In genomic region chr6:43383021-43383667, GRCh38 we compare ENCODE assay signal across 11 cellular contexts. TPM values are rescaled to one million over a fixed set of nuclear protein-coding genes. Genes with fewer than 3 reads are reported as not detected.
DNase-seq lines count a peak whose midpoint lies in the region; ATAC-seq, FAIRE-seq and TF ChIP-seq lines count a peak whose summit lies in the region.
"Had no signal": no experiment of that assay in that cellular context is flagged by ENCODE, and none has a peak within 500 bp of the region (broad histone marks: within the 10 kb centered on the region; RNA-seq: fewer than 3 reads in every experiment).

No MANE protein-coding gene starts in this region.

- no peaks in the 10 kb centered on the region for H3K36me3 ChIP-seq in OCI-LY1 (ENCODE audit: insufficient read depth, low read length)
- H3K36me3 ChIP-seq in endothelial cell of umbilical vein (ENCODE audit: control insufficient read depth in 2 of 2, extremely low read depth in 1 of 2, insufficient read depth in 2 of 2, low read length in 2 of 2), result no peaks in the 10 kb centered on the region
- H3K36me3 ChIP-seq: upper lobe of left lung had no signal

- no peaks in the 10 kb centered on the region for H3K27me3 Mint-ChIP-seq in stimulated activated naive CD8-positive, alpha-beta T cell treated with anti-CD3 and anti-CD28 coated beads, Interleukin-15, Interleukin-2, amounts not matched to agents 100 ng/mL and 50 ng/mL, for 24 hours

- POLR2A ChIA-PET in endothelial cell of umbilical vein (lab: Charles Lee), result no interaction called here

- H3K36me3 Mint-ChIP-seq in stimulated activated naive CD8-positive, alpha-beta T cell treated with anti-CD3 and anti-CD28 coated beads, Interleukin-15, Interleukin-2, amounts not matched to agents 100 ng/mL and 50 ng/mL, for 24 hours (ENCODE audit: low read depth), result no peaks in the 10 kb centered on the region

- peak overlapping the region; percentile 18 for H3K4me3 ChIP-seq in OCI-LY1 (ENCODE audit: low read depth, low read length, poor library complexity, severe bottlenecking)
- H3K4me3 ChIP-seq in endothelial cell of umbilical vein (replicated peaks in 1 of 3; ENCODE audit: insufficient read depth in 1 of 3, low read depth in 1 of 3, low read length in 3 of 3), result no peak overlapping the region
- H3K4me3 ChIP-seq: upper lobe of left lung had no signal

- H3K27me3 ChIP-seq in OCI-LY1 (ENCODE audit: insufficient read depth, low read length) (no peaks in the 10 kb centered on the region), endothelial cell of umbilical vein (ENCODE audit: control insufficient read depth in 2 of 2, insufficient read depth in 2 of 2, low read length in 2 of 2) (peaks cover 6 to 7% of the 10 kb centered on the region in 2 experiments)
- H3K27me3 ChIP-seq: upper lobe of left lung had no signal

- CTCF ChIA-PET in endothelial cell of umbilical vein (lab: Charles Lee), result interaction anchor here (1.0 kb wide), 1 partner anchor 14 kb away, joined by 3 read pairs; the partner anchor contains the start of gene ZNF318

- H3K27ac ChIP-seq in OCI-LY1 (ENCODE audit: low read depth, low read length, poor library complexity, severe bottlenecking) (peak overlapping the region; percentile 88), endothelial cell of umbilical vein (ENCODE audit: insufficient read depth, low read depth, low read length) (no peak overlapping the region)
- H3K27ac ChIP-seq: upper lobe of left lung had no signal

- FAIRE-seq in endothelial cell of umbilical vein (lab: Jason Lieb, UNC), result no peak
- no peak for FAIRE-seq in urothelium cell line (lab: Jason Lieb, UNC)

- no peaks in the 10 kb centered on the region for H3K9me3 ChIP-seq in OCI-LY1 (ENCODE audit: low read length)
- no peaks in the 10 kb centered on the region for H3K9me3 ChIP-seq in endothelial cell of umbilical vein (replicated peaks; ENCODE audit: control insufficient read depth, insufficient read depth, low read length)
- H3K9me3 ChIP-seq: Caco-2, upper lobe of left lung had no signal

- intact Hi-C loops in endothelial cell of umbilical vein (cut with micrococcal nuclease), result no loop called here
- intact Hi-C loops in left colon (cut with DNase I, micrococcal nuclease), result no loop called here

- no peaks in the 10 kb centered on the region for H3K9me1 ChIP-seq in endothelial cell of umbilical vein (replicated peaks; ENCODE audit: control insufficient read depth, extremely low read depth, insufficient read depth, low read length)

- no peaks in the 10 kb centered on the region for H4K20me1 ChIP-seq in OCI-LY1 (ENCODE audit: insufficient read depth, low read length)
- no peaks in the 10 kb centered on the region for H4K20me1 ChIP-seq in endothelial cell of umbilical vein (replicated peaks; ENCODE audit: control insufficient read depth, extremely low read depth, insufficient read depth, low read length)

- TF ChIP-seq CTCF in OCI-LY1 (IDR thresholded peaks at IDR 0.05; ENCODE audit: low read length) (no peak), endothelial cell of umbilical vein (IDR thresholded peaks at IDR 0.05; ENCODE audit: extremely low read depth in 1 of 2, insufficient read depth in 1 of 2, low read depth in 1 of 2, low read length in 2 of 2) (no peak)

- no peaks in the 10 kb centered on the region for H3K9me3 Mint-ChIP-seq in stimulated activated naive CD8-positive, alpha-beta T cell treated with anti-CD3 and anti-CD28 coated beads, Interleukin-15, Interleukin-2, amounts not matched to agents 100 ng/mL and 50 ng/mL, for 24 hours

- no peak for DNase-seq in stimulated activated naive CD8-positive, alpha-beta T cell treated with anti-CD3 and anti-CD28 coated beads, Interleukin-15, Interleukin-2, amounts not matched to agents 100 U/mL and 50 U/mL, for 24 hours
- DNase-seq in endothelial cell of umbilical vein (ENCODE audit: low read depth, low spot score), result no peak
- peak; percentile 22 for DNase-seq in urothelium cell line (ENCODE audit: low spot score)
- no peak for DNase-seq in left colon
- DNase-seq in central memory CD4-positive, alpha-beta T cell, result no peak
- DNase-seq in NCI-H1694 treated with DMSO at 0.1 percent for 48 hours (lab: John Stamatoyannopoulos, UW), result no peak
- DNase-seq: aorta, Caco-2 had no signal

- H2AFZ ChIP-seq in OCI-LY1 (ENCODE audit: low read length) (no peak overlapping the region), endothelial cell of umbilical vein (ENCODE audit: low read depth, low read length) (peak overlapping the region; percentile 79)

- no peaks in the 10 kb centered on the region for H3F3A ChIP-seq in OCI-LY1 (ENCODE audit: insufficient read depth, low read length)

- H3K9ac ChIP-seq in OCI-LY1 (ENCODE audit: low read length) (no peak overlapping the region), endothelial cell of umbilical vein (replicated peaks; ENCODE audit: extremely low read depth, insufficient read depth, low read length) (no peak overlapping the region)

- H3K4me1 ChIP-seq in OCI-LY1 (ENCODE audit: insufficient read depth, low read length, severe bottlenecking) (peaks cover 58% of the 10 kb centered on the region), endothelial cell of umbilical vein (ENCODE audit: control insufficient read depth, extremely low read depth, insufficient read depth, low read length) (peaks cover 8% of the 10 kb centered on the region)
- H3K4me1 ChIP-seq: Caco-2 had no signal

- no TSS peak for BruUV-seq in endothelial cell of umbilical vein (replicated peaks; lab: Mats Ljungman, UMichigan)

- peaks cover 58% of the 10 kb centered on the region for H3K4me1 Mint-ChIP-seq in stimulated activated naive CD8-positive, alpha-beta T cell treated with anti-CD3 and anti-CD28 coated beads, Interleukin-15, Interleukin-2, amounts not matched to agents 100 ng/mL and 50 ng/mL, for 24 hours (ENCODE audit: low read depth)

- peak overlapping the region; percentile 89 for H3K27ac Mint-ChIP-seq in stimulated activated naive CD8-positive, alpha-beta T cell treated with anti-CD3 and anti-CD28 coated beads, Interleukin-15, Interleukin-2, amounts not matched to agents 100 ng/mL and 50 ng/mL, for 24 hours

- H3K4me3 Mint-ChIP-seq in stimulated activated naive CD8-positive, alpha-beta T cell treated with anti-CD3 and anti-CD28 coated beads, Interleukin-15, Interleukin-2, amounts not matched to agents 100 ng/mL and 50 ng/mL, for 24 hours, result peak overlapping the region; percentile 64

- dilution Hi-C loops in endothelial cell of umbilical vein (cut with MboI; ENCODE audit: extremely low pct_ligation_motif_present, low sequenced_read_pairs), result no loop called here

- no peak for ATAC-seq in stimulated activated naive CD8-positive, alpha-beta T cell treated with anti-CD3 and anti-CD28 coated beads, Interleukin-15, Interleukin-2, amounts not matched to agents 100 U/mL and 50 U/mL, for 24 hours
- no peak for ATAC-seq in left colon

- no peak for TF ChIP-seq POLR2A in endothelial cell of umbilical vein (IDR thresholded peaks at IDR 0.05; ENCODE audit: low read depth, low read length)

- no peaks in the 10 kb centered on the region for H3K79me2 ChIP-seq in OCI-LY1 (ENCODE audit: insufficient read depth, low read length)
- no peaks in the 10 kb centered on the region for H3K79me2 ChIP-seq in endothelial cell of umbilical vein (ENCODE audit: control insufficient read depth, insufficient read depth, low read length)

- H3K4me2 ChIP-seq in OCI-LY1 (ENCODE audit: low read length) (peak overlapping the region; percentile 42), endothelial cell of umbilical vein (ENCODE audit: insufficient read depth, low read length) (no peak overlapping the region)

- H3K9me2 ChIP-seq in OCI-LY1 (ENCODE audit: low read depth, low read length), result no peaks in the 10 kb centered on the region

TF ChIP-seq in endothelial cell of umbilical vein, 7 proteins besides CTCF, POLR2A, EP300 and RAD21:
- TF ChIP-seq MAX (IDR thresholded peaks at IDR 0.05; ENCODE audit: insufficient read depth, insufficient read length) (no peak), POLR2AphosphoS5 (IDR thresholded peaks at IDR 0.05; ENCODE audit: insufficient read depth, low read depth, low read length) (no peak), FOS (IDR thresholded peaks at IDR 0.05; ENCODE audit: borderline replicate concordance, insufficient read depth, low read length) (peak; percentile 45), MYC (IDR thresholded peaks at IDR 0.05; ENCODE audit: low read depth, low read length) (no peak)
TF ChIP-seq in endothelial cell of umbilical vein: peak in this region for 1.

RNA-seq across cellular contexts. Expression of gene ZNF318, which starts 13.7 kb away (rescaled TPM):
- 13.0 and 13.6 TPM in 2 replicates for total RNA-seq in endothelial cell of umbilical vein
- polyA plus RNA-seq in endothelial cell of umbilical vein, result 7.1 and 7.8 TPM in 2 replicates
- 6.1 and 6.7 TPM in 2 replicates for polyA plus RNA-seq in endothelial cell of umbilical vein (2011; cell fraction: cytosol; rRNA removed)
- polyA plus RNA-seq in endothelial cell of umbilical vein (2011; cell fraction: nucleus; rRNA removed), result 15.4 and 17.4 TPM in 2 replicates
- 6.5 and 8.4 TPM in 2 replicates for polyA plus RNA-seq in endothelial cell of umbilical vein (2012)
- 19.9 and 25.1 TPM in 2 replicates for polyA minus RNA-seq in endothelial cell of umbilical vein
- 18.8 TPM for polyA minus RNA-seq in endothelial cell of umbilical vein (2011; cell fraction: cytosol; rRNA and poly(A)+ RNA removed)
- polyA minus RNA-seq in endothelial cell of umbilical vein (2011; cell fraction: nucleus; rRNA and poly(A)+ RNA removed), result 6.9 and 11.5 TPM in 2 replicates
- total RNA-seq in left colon, result 10 to 100 TPM; 12.3 to 13.2 TPM

RNA-seq across cellular contexts. Expression of gene ABCC10, which starts 44.2 kb away (rescaled TPM):
- total RNA-seq in endothelial cell of umbilical vein (34.8 and 37.9 TPM in 2 replicates), left colon (10 to 100 TPM; 32.1 to 34.6 TPM)
- 29.2 and 32.9 TPM in 2 replicates for polyA plus RNA-seq in endothelial cell of umbilical vein
- 15.6 and 20.6 TPM in 2 replicates for polyA plus RNA-seq in endothelial cell of umbilical vein (2011; cell fraction: cytosol; rRNA removed)
- 69.9 and 84.5 TPM in 2 replicates for polyA plus RNA-seq in endothelial cell of umbilical vein (2011; cell fraction: nucleus; rRNA removed)
- 20.0 and 21.0 TPM in 2 replicates for polyA plus RNA-seq in endothelial cell of umbilical vein (2012)
- polyA minus RNA-seq in endothelial cell of umbilical vein, result 27.7 and 32.3 TPM in 2 replicates
- polyA minus RNA-seq in endothelial cell of umbilical vein (2011; cell fraction: cytosol; rRNA and poly(A)+ RNA removed), result 6.0 TPM
- 34.8 and 37.5 TPM in 2 replicates for polyA minus RNA-seq in endothelial cell of umbilical vein (2011; cell fraction: nucleus; rRNA and poly(A)+ RNA removed)
